ENCODE assay signal across 8 cellular contexts in the genomic region with DNA sequence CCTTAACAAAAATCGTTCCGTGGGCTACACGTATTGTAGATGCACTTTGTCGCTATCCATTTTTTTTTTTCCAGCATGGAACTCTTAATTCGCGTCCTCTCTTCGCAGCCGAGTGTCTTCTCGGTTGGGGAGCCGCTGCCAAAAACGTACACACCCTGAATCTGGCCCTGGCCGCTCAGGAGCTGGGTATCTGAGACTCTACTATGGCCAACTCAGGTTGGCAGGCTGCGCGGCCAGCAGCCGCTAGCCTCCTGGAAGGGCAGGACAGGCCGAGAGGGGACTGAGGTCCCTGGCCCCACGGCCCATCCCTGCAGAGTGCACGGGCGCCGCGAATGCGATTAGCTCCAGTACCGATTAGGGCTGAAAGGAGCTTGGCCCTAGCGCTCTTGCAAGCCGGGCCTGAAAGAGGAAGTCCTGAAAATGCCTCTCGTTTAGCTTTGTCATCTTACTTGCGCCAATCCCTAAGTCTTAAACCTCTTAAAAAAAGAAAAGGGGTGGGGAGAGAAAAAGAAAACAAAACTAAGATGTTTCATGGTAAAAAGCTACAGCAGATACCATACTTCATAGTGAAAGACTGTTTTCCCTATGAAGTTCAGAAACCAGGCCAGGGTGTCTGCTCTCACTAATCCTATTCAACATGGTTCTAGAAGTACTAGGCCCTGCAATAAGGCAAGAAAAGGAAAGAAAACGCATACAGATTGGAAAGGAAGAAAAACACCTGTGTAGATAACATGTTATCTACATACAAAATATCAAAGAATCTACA.
DNase-seq lines count a peak whose midpoint lies in the region; ATAC-seq, FAIRE-seq and TF ChIP-seq lines count a peak whose summit lies in the region.

No MANE protein-coding gene starts in this region.

- H3K9me3 ChIP-seq in A549, result no peaks in the 10 kb centered on the region; the same call in 2 of the 3 replicates
- H3K9me3 ChIP-seq in iPS-18a (ENCODE audit: control insufficient read depth, low read depth, low read length), result no peaks in the 10 kb centered on the region
- peaks cover 0 to 6% (median 0%) of the 10 kb centered on the region in 8 donors for H3K9me3 ChIP-seq in spleen

- ATAC-seq in A549, result peak in 1 of 2 experiments; percentile 5; a peak in 3 of 6 replicates
- peak; percentile 65 for ATAC-seq in GM18873 (IDR thresholded peaks at IDR 0.05; ENCODE audit: low FRiP score, unreplicated experiment)
- ATAC-seq in HG03103 (IDR thresholded peaks at IDR 0.05; ENCODE audit: low read depth, unreplicated experiment), result peak; percentile 54

- TF ChIP-seq EP300 in A549 (IDR thresholded peaks at IDR 0.05), result no peak

- no peak overlapping the region for H3K9ac ChIP-seq in iPS-18a (ENCODE audit: low read length)

- intact Hi-C loops in spleen (cut with DNase I; ENCODE audit: low total_unique reads), result loop anchor here (10.0 kb wide), 1 partner anchor 242 kb away; a partner anchor contains a TSS

- no peak for TF ChIP-seq POLR2A in A549 (IDR thresholded peaks at IDR 0.05; ENCODE audit: low read length)
- peak in 2 of 3 donors; percentile 22 to 69 for TF ChIP-seq POLR2A in spleen (IDR thresholded peaks at IDR 0.05)

- no peak for FAIRE-seq in A549 (lab: Jason Lieb, UNC)

- H3K4me3 ChIP-seq in A549, result peak overlapping the region; percentile 91
- H3K4me3 ChIP-seq in astrocyte of the cerebellum (ENCODE audit: low read depth, low read length), result peak overlapping the region; percentile 78
- peak overlapping the region; percentile 74 for H3K4me3 ChIP-seq in iPS-18a (ENCODE audit: low read length)
- peak overlapping the region; percentile 45 to 88 (median 66) for H3K4me3 ChIP-seq in spleen

- in situ Hi-C loops in astrocyte of the cerebellum (cut with HindIII; ENCODE audit: low sequenced_read_pairs), result no loop called here

- H3K36me3 ChIP-seq in iPS-18a (ENCODE audit: control insufficient read depth, low read depth, low read length) (no peaks in the 10 kb centered on the region), spleen (peaks cover 0 to 7% (median 0%) of the 10 kb centered on the region in 6 donors)

- TF ChIP-seq CTCF in A549 (IDR thresholded peaks at IDR 0.05) (no peak), astrocyte of the cerebellum (IDR thresholded peaks at IDR 0.05; ENCODE audit: low read depth, low read length, missing control alignments) (no peak), spleen (IDR thresholded peaks at IDR 0.05 in 8 of 11, conservative IDR thresholded peaks at IDR 0.05 in 3 of 11) (no peak)

- POLR2A ChIA-PET in A549 (lab: Yijun Ruan, JAX), result interaction anchor here (0.6 to 1.9 kb wide), 9 partner anchors 18 to 126 kb away, joined by 3 to 8 read pairs (median 6); no protein-coding TSS in a partner anchor

- H3K27ac ChIP-seq in A549 (peak overlapping the region; percentile 94), iPS-18a (ENCODE audit: low read length) (no peak overlapping the region), spleen (peak overlapping the region; percentile 89 to 98 (median 96))

- H3K27me3 ChIP-seq in iPS-18a (ENCODE audit: control insufficient read depth, insufficient read depth, low read length) (peaks cover 41% of the 10 kb centered on the region), spleen (replicated peaks in 1 of 7) (no peaks in the 10 kb centered on the region)

- DNase-seq in A549 (ENCODE audit: low read depth in 1 of 2, low spot score in 1 of 2) (no peak), T-helper 1 cell (peak; percentile 22 to 84 (median 46)), astrocyte of the cerebellum (ENCODE audit: low read depth) (no peak), spleen (peak; percentile 93), NCI-H1092 (lab: John Stamatoyannopoulos, UW) (no peak)

- TF ChIP-seq RAD21 in A549 (conservative IDR thresholded peaks at IDR 0.05 in 1 of 2, IDR thresholded peaks at IDR 0.05 in 1 of 2), result no peak

- WGBS in A549 (ENCODE audit: missing lambda C conversion rate), result 74% methylated on average over 25 of the region's 28 CpGs
- WGBS in spleen, 5 donors, result 6 to 9% (median 9%) methylated on average over 28 of the region's 28 CpGs

- CTCF ChIA-PET in A549 (lab: Yijun Ruan, JAX), result interaction anchor here (0.5 to 14.2 kb wide), 44 partner anchors 9 to 364 kb away, joined by 3 to 173 read pairs (median 5); no protein-coding TSS in a partner anchor

- H3K4me1 ChIP-seq in A549 (peaks cover 35% of the 10 kb centered on the region), iPS-18a (ENCODE audit: control insufficient read depth, low read depth, low read length) (peaks cover 23% of the 10 kb centered on the region), spleen (peaks cover 13 to 52% (median 29%) of the 10 kb centered on the region in 6 donors)

- peak overlapping the region; percentile 78 for H3K4me2 ChIP-seq in A549

TF ChIP-seq in A549, 52 proteins besides CTCF, POLR2A, EP300 and RAD21:
- TF ChIP-seq POLR2AphosphoS2 (conservative IDR thresholded peaks at IDR 0.05; ENCODE audit: low read length) (no peak), KDM5A (IDR thresholded peaks at IDR 0.05) (no peak), FOXS1 (CRISPR knock-in tag; IDR thresholded peaks at IDR 0.05) (no peak), MYC (IDR thresholded peaks at IDR 0.05; ENCODE audit: borderline replicate concordance, low read length) (no peak), CBX2 (IDR thresholded peaks at IDR 0.05; ENCODE audit: borderline replicate concordance, low read depth) (no peak), NPAS2 (CRISPR knock-in tag; IDR thresholded peaks at IDR 0.05; ENCODE audit: borderline replicate concordance) (no peak), NR3C1 (IDR thresholded peaks at IDR 0.05) (no peak), HEYL (CRISPR knock-in tag; IDR thresholded peaks at IDR 0.05) (no peak), ZC3H11A (IDR thresholded peaks at IDR 0.05) (no peak)
- TF ChIP-seq, protein P1, sequence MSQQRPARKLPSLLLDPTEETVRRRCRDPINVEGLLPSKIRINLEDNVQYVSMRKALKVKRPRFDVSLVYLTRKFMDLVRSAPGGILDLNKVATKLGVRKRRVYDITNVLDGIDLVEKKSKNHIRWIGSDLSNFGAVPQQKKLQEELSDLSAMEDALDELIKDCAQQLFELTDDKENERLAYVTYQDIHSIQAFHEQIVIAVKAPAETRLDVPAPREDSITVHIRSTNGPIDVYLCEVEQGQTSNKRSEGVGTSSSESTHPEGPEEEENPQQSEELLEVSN (IDR thresholded peaks at IDR 0.05; ENCODE audit: borderline replicate concordance, low read depth), result no peak
- TF ChIP-seq, protein P2, sequence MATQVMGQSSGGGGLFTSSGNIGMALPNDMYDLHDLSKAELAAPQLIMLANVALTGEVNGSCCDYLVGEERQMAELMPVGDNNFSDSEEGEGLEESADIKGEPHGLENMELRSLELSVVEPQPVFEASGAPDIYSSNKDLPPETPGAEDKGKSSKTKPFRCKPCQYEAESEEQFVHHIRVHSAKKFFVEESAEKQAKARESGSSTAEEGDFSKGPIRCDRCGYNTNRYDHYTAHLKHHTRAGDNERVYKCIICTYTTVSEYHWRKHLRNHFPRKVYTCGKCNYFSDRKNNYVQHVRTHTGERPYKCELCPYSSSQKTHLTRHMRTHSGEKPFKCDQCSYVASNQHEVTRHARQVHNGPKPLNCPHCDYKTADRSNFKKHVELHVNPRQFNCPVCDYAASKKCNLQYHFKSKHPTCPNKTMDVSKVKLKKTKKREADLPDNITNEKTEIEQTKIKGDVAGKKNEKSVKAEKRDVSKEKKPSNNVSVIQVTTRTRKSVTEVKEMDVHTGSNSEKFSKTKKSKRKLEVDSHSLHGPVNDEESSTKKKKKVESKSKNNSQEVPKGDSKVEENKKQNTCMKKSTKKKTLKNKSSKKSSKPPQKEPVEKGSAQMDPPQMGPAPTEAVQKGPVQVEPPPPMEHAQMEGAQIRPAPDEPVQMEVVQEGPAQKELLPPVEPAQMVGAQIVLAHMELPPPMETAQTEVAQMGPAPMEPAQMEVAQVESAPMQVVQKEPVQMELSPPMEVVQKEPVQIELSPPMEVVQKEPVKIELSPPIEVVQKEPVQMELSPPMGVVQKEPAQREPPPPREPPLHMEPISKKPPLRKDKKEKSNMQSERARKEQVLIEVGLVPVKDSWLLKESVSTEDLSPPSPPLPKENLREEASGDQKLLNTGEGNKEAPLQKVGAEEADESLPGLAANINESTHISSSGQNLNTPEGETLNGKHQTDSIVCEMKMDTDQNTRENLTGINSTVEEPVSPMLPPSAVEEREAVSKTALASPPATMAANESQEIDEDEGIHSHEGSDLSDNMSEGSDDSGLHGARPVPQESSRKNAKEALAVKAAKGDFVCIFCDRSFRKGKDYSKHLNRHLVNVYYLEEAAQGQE (IDR thresholded peaks at IDR 0.05), result no peak
- TF ChIP-seq, protein P3, sequence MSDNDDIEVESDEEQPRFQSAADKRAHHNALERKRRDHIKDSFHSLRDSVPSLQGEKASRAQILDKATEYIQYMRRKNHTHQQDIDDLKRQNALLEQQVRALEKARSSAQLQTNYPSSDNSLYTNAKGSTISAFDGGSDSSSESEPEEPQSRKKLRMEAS (IDR thresholded peaks at IDR 0.05), result no peak
- TF ChIP-seq, protein P4, sequence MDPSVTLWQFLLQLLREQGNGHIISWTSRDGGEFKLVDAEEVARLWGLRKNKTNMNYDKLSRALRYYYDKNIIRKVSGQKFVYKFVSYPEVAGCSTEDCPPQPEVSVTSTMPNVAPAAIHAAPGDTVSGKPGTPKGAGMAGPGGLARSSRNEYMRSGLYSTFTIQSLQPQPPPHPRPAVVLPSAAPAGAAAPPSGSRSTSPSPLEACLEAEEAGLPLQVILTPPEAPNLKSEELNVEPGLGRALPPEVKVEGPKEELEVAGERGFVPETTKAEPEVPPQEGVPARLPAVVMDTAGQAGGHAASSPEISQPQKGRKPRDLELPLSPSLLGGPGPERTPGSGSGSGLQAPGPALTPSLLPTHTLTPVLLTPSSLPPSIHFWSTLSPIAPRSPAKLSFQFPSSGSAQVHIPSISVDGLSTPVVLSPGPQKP (IDR thresholded peaks at IDR 0.05; ENCODE audit: low read depth, low read length), result no peak

Comparison
In these comparisons a context has a peak if more than half of its experiments do, and no peak if none do; other contexts are left out.
1. DNase-seq: peak in T-helper 1 cell (5 of 5) and spleen (single experiment); none in A549 (0 of 2), astrocyte of the cerebellum (single experiment) and NCI-H1092 (single experiment).
2. Peak in every context shown above with its lines, with median percentiles within 50 percentile points of each other: H3K4me3 ChIP-seq.